20 cellular contexts compared by ENCODE assay signal in the genomic region with DNA sequence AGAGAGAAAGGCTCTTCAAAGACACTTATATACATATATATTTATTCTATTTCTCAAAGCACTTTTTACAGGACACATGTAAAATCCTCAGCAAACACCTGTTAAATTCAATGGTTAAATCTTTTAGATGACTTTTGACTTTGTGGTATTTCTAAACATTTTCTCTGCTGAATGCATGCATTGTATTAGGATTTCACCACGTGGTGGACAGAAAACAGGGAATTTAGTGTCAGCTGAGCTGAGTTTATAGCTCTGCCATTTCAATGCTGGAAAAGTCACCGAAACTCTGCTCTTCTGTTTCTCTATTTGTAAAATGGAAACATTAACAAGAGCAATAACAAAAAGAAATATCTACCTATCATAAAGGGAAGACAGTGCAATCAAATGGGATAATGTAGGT.
DNase-seq lines count a peak whose midpoint lies in the region; ATAC-seq and TF ChIP-seq lines count a peak whose summit lies in the region.
"Had no signal": no experiment of that assay in that cellular context is flagged by ENCODE, and none has a peak within 500 bp of the region (broad histone marks: within the 10 kb centered on the region; RNA-seq: fewer than 3 reads in every experiment).

No MANE protein-coding gene starts in this region.

- H3K4me1 ChIP-seq in gastroesophageal sphincter (peaks cover 0 to 31% (median 0%) of the 10 kb centered on the region in 3 donors), right atrium auricular region (no peaks in the 10 kb centered on the region)
- H3K4me1 ChIP-seq in CD8-positive, alpha-beta memory T cell (ENCODE audit: insufficient read depth, low read length): no peaks in the 10 kb centered on the region

- H3K27me3 ChIP-seq in gastroesophageal sphincter: no peaks in the 10 kb centered on the region
- no peaks in the 10 kb centered on the region for H3K27me3 ChIP-seq in CD8-positive, alpha-beta memory T cell (ENCODE audit: insufficient read depth, low read length, poor library complexity, severe bottlenecking)
- no peaks in the 10 kb centered on the region for H3K27me3 ChIP-seq in right atrium auricular region

- H3K4me3 Mint-ChIP-seq in progenitor cell of endocrine pancreas (ENCODE audit: low read depth): no peak overlapping the region
- H3K4me3 Mint-ChIP-seq in CD8-positive, alpha-beta memory T cell: no peak overlapping the region
- H3K4me3 Mint-ChIP-seq: CD14-positive monocyte had no signal

- H3K36me3 ChIP-seq in gastroesophageal sphincter: no peaks in the 10 kb centered on the region
- no peaks in the 10 kb centered on the region for H3K36me3 ChIP-seq in CD8-positive, alpha-beta memory T cell (ENCODE audit: insufficient read depth, low read length)
- H3K36me3 ChIP-seq in right atrium auricular region: no peaks in the 10 kb centered on the region

- H3K27me3 Mint-ChIP-seq in progenitor cell of endocrine pancreas: no peaks in the 10 kb centered on the region
- peaks cover 3 to 24% of the 10 kb centered on the region in 2 donors for H3K27me3 Mint-ChIP-seq in CD8-positive, alpha-beta memory T cell

- H3K36me3 Mint-ChIP-seq in progenitor cell of endocrine pancreas (ENCODE audit: insufficient read depth): peaks cover 5% of the 10 kb centered on the region
- H3K36me3 Mint-ChIP-seq in CD8-positive, alpha-beta memory T cell: no peaks in the 10 kb centered on the region
- H3K36me3 Mint-ChIP-seq: CD14-positive monocyte had no signal

- POLR2A ChIA-PET in CD8-positive, alpha-beta memory T cell (lab: Charles Lee): no interaction called here

- TF ChIP-seq CTCF in gastroesophageal sphincter (IDR thresholded peaks at IDR 0.05) (no peak), progenitor cell of endocrine pancreas (IDR thresholded peaks at IDR 0.05; ENCODE audit: unreplicated experiment) (no peak), right atrium auricular region (IDR thresholded peaks at IDR 0.05) (no peak)

- H3K4me3 ChIP-seq in gastroesophageal sphincter: no peak overlapping the region
- no peak overlapping the region for H3K4me3 ChIP-seq in CD8-positive, alpha-beta memory T cell (ENCODE audit: low read length)
- no peak overlapping the region for H3K4me3 ChIP-seq in right atrium auricular region
- H3K4me3 ChIP-seq: GM12878 had no signal

- H3K4me1 Mint-ChIP-seq in progenitor cell of endocrine pancreas (ENCODE audit: low read depth): peaks cover 29% of the 10 kb centered on the region
- no peaks in the 10 kb centered on the region for H3K4me1 Mint-ChIP-seq in CD8-positive, alpha-beta memory T cell
- H3K4me1 Mint-ChIP-seq: CD14-positive monocyte had no signal

- 42 to 65% methylated on average over 2 of the region's 2 CpGs for WGBS in gastroesophageal sphincter (ENCODE audit: low coverage in 1 of 2), 2 donors

- peak overlapping the region; percentile 4 for H3K27ac Mint-ChIP-seq in progenitor cell of endocrine pancreas
- no peak overlapping the region for H3K27ac Mint-ChIP-seq in CD8-positive, alpha-beta memory T cell
- H3K27ac Mint-ChIP-seq: CD14-positive monocyte had no signal

- TF ChIP-seq POLR2A in gastroesophageal sphincter (IDR thresholded peaks at IDR 0.05): no peak

- ATAC-seq in gastroesophageal sphincter: no peak
- ATAC-seq: GM12878, HCT116, PC-3 had no signal

- peaks cover 10% of the 10 kb centered on the region for H3K9me3 Mint-ChIP-seq in progenitor cell of endocrine pancreas (ENCODE audit: low read depth)
- peaks cover 0 to 2% (median 0%) of the 10 kb centered on the region in 5 donors for H3K9me3 Mint-ChIP-seq in CD8-positive, alpha-beta memory T cell

- DNase-seq in caudate nucleus (lab: John Stamatoyannopoulos, UW): peak in 3 of 61 donors; percentile 2 to 22 (median 10)
- no peak for DNase-seq in progenitor cell of endocrine pancreas (ENCODE audit: low spot score, unreplicated experiment)
- DNase-seq in NOMO-1 (lab: John Stamatoyannopoulos, UW; ENCODE audit: unreplicated experiment in 2 of 2): no peak
- DNase-seq in CD8-positive, alpha-beta memory T cell: no peak
- no peak for DNase-seq in retina
- no peak for DNase-seq in right atrium auricular region (ENCODE audit: low spot score)
- DNase-seq: ACHN, AML-193, COR-L47, GF-D8, GOT3, NCI-H774, PC-3, RPMI8226, SIG-M5 had no signal

- TF ChIP-seq EP300 in gastroesophageal sphincter (IDR thresholded peaks at IDR 0.05): no peak

- H3K27ac ChIP-seq in caudate nucleus (ENCODE audit: low read depth, low read length) (peak overlapping the region; percentile 53), gastroesophageal sphincter (peak overlapping the region; percentile 43 to 69 (median 60)), temporal lobe (ENCODE audit: low read depth, low read length) (peak overlapping the region; percentile 89), right atrium auricular region (no peak overlapping the region)
- H3K27ac ChIP-seq in CD8-positive, alpha-beta memory T cell (ENCODE audit: low read depth, low read length): no peak overlapping the region

- CTCF ChIA-PET in CD8-positive, alpha-beta memory T cell (lab: Charles Lee): no interaction called here

- H3K9me3 ChIP-seq in gastroesophageal sphincter (no peaks in the 10 kb centered on the region), right atrium auricular region (no peaks in the 10 kb centered on the region)
- no peaks in the 10 kb centered on the region for H3K9me3 ChIP-seq in CD8-positive, alpha-beta memory T cell (ENCODE audit: low read length)

Comparison
In these comparisons a context has a peak if more than half of its experiments do, and no peak if none do; other contexts are left out.
1. H3K27ac ChIP-seq: peak in caudate nucleus (single experiment), gastroesophageal sphincter (4 of 4) and temporal lobe (single experiment); none in CD8-positive, alpha-beta memory T cell (single experiment) and right atrium auricular region (0 of 2).